In the genomic region with DNA sequence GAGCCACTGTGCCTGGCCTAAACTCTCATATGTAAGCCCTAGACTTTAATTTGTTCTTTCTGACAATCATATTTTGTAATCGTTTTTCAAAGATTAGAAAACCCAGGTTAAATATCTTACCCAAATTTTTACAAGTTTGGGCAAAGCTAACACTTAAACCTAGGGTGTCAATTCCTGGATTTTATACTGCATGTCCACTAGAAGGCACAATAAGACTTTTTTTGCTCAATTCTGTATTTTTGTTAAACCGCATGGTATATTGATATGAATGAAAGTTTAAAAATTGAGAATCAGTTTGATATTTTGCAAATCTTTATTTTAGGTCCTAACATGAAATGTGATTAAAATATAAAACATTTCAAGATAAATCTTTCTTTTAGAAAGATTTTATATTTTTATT, we compare ENCODE assay signal across 10 cellular contexts. TPM values are rescaled to one million over a fixed set of nuclear protein-coding genes. Genes with fewer than 3 reads are reported as not detected.
DNase-seq lines count a peak whose midpoint lies in the region; ATAC-seq and TF ChIP-seq lines count a peak whose summit lies in the region.
"Had no signal": no experiment of that assay in that cellular context is flagged by ENCODE, and none has a peak within 500 bp of the region (broad histone marks: within the 10 kb centered on the region; RNA-seq: fewer than 3 reads in every experiment).

No MANE protein-coding gene starts in this region.

- H3K9me3 ChIP-seq in body of pancreas (no peaks in the 10 kb centered on the region), neural progenitor cell (ENCODE audit: low read depth) (no peaks in the 10 kb centered on the region)

- H3K27me3 Mint-ChIP-seq in neural progenitor cell (ENCODE audit: insufficient read depth, low read depth) (no peaks in the 10 kb centered on the region), GM23338 (ENCODE audit: insufficient read depth, low read depth, poor library complexity) (peaks cover 2% of the 10 kb centered on the region)
- H3K27me3 Mint-ChIP-seq: dendritic cell treated with granulocyte-macrophage colony-stimulating factor and Interleukin-4, amounts not matched to agents 40 ng/mL and 50 ng/mL, for 4 days had no signal

- H3K36me3 ChIP-seq in GM06990 (ENCODE audit: control insufficient read depth, insufficient read depth, low read length): peaks cover 2% of the 10 kb centered on the region
- H3K36me3 ChIP-seq in body of pancreas (replicated peaks in 1 of 2; ENCODE audit: insufficient read depth in 1 of 2, low read depth in 2 of 2): peaks cover 0 to 4% of the 10 kb centered on the region in 2 donors
- H3K36me3 ChIP-seq in neural progenitor cell: peaks cover 6% of the 10 kb centered on the region
- peaks cover 3% of the 10 kb centered on the region; the same call in 1 of the 2 replicates for H3K36me3 ChIP-seq in GM23338 (ENCODE audit: insufficient read depth)

- no peaks in the 10 kb centered on the region for H3K4me1 Mint-ChIP-seq in neural progenitor cell
- no peaks in the 10 kb centered on the region for H3K4me1 Mint-ChIP-seq in GM23338
- H3K4me1 Mint-ChIP-seq: WTC11 had no signal

- TF ChIP-seq CTCF in GM06990 (IDR thresholded peaks at IDR 0.05; ENCODE audit: insufficient read depth, low read length, poor library complexity, severe bottlenecking) (peak; percentile 33), body of pancreas (IDR thresholded peaks at IDR 0.05) (peak in 5 of 7 experiments; percentile 38 to 62 (median 51)), neural progenitor cell (IDR thresholded peaks at IDR 0.05) (peak; percentile 54), GM23338 (conservative IDR thresholded peaks at IDR 0.05; ENCODE audit: low read depth in 2 of 2) (peak in 1 of 2 experiments; percentile 45; a peak in 3 of 4 replicates)

- H3K9me3 Mint-ChIP-seq in neural progenitor cell (no peaks in the 10 kb centered on the region), GM23338 (no peaks in the 10 kb centered on the region)
- H3K9me3 Mint-ChIP-seq: dendritic cell treated with granulocyte-macrophage colony-stimulating factor and Interleukin-4, amounts not matched to agents 40 ng/mL and 50 ng/mL, for 4 days; WTC11 had no signal

- H3K4me2 ChIP-seq in neural progenitor cell: no peak overlapping the region
- H3K4me2 ChIP-seq in GM23338: no peak overlapping the region

- H3K9ac ChIP-seq in neural progenitor cell: no peak overlapping the region

- H3K79me2 ChIP-seq in neural progenitor cell (ENCODE audit: low read depth) (no peaks in the 10 kb centered on the region), GM23338 (replicated peaks; ENCODE audit: insufficient read depth) (no peaks in the 10 kb centered on the region)

- H4K20me1 ChIP-seq in neural progenitor cell (ENCODE audit: low read depth) (no peaks in the 10 kb centered on the region), GM23338 (replicated peaks; ENCODE audit: insufficient read depth) (peaks cover 3% of the 10 kb centered on the region; the same call in 1 of the 2 replicates)

- H3K4me3 ChIP-seq in GM06990 (replicated peaks; ENCODE audit: low read depth, low read length) (no peak overlapping the region), body of pancreas (no peak overlapping the region), neural progenitor cell (no peak overlapping the region), GM23338 (no peak overlapping the region)

- no peak overlapping the region for H3K27ac ChIP-seq in body of pancreas
- H3K27ac ChIP-seq in neural progenitor cell: no peak overlapping the region
- no peak overlapping the region for H3K27ac ChIP-seq in GM23338 (ENCODE audit: low read depth)

- WGBS in body of pancreas, 2 donors: 31 to 43% methylated on average over 2 of the region's 2 CpGs

- H3F3A ChIP-seq in neural progenitor cell (ENCODE audit: low read depth): no peaks in the 10 kb centered on the region
- no peaks in the 10 kb centered on the region for H3F3A ChIP-seq in GM23338 (replicated peaks; ENCODE audit: low read depth)

- H3K4me3 Mint-ChIP-seq in neural progenitor cell (no peak overlapping the region), GM23338 (no peak overlapping the region)
- H3K4me3 Mint-ChIP-seq: dendritic cell treated with granulocyte-macrophage colony-stimulating factor and Interleukin-4, amounts not matched to agents 40 ng/mL and 50 ng/mL, for 4 days; WTC11 had no signal

- H3K27ac Mint-ChIP-seq in neural progenitor cell (no peak overlapping the region), GM23338 (no peak overlapping the region)
- H3K27ac Mint-ChIP-seq: dendritic cell treated with granulocyte-macrophage colony-stimulating factor and Interleukin-4, amounts not matched to agents 40 ng/mL and 50 ng/mL, for 4 days; WTC11 had no signal

- H3K27me3 ChIP-seq in GM06990 (replicated peaks; ENCODE audit: control insufficient read depth, insufficient read depth, low read length) (no peaks in the 10 kb centered on the region), body of pancreas (no peaks in the 10 kb centered on the region), neural progenitor cell (no peaks in the 10 kb centered on the region), GM23338 (ENCODE audit: insufficient read depth) (no peaks in the 10 kb centered on the region)

- H3K4me1 ChIP-seq in body of pancreas: no peaks in the 10 kb centered on the region
- no peaks in the 10 kb centered on the region for H3K4me1 ChIP-seq in neural progenitor cell
- H3K4me1 ChIP-seq in GM23338 (ENCODE audit: insufficient read depth): no peaks in the 10 kb centered on the region

- no peak for TF ChIP-seq POLR2A in body of pancreas (IDR thresholded peaks at IDR 0.05)

- H3K36me3 Mint-ChIP-seq in neural progenitor cell (peaks cover 21% of the 10 kb centered on the region), GM23338 (ENCODE audit: low read depth) (peaks cover 35% of the 10 kb centered on the region)

- ATAC-seq in body of pancreas (no peak), HG03469 (IDR thresholded peaks at IDR 0.05; ENCODE audit: unreplicated experiment) (no peak), GM23338 (no peak)
- ATAC-seq: WTC11 had no signal

- DNase-seq in GM06990 (ENCODE audit: extremely low read depth, insufficient read length) (no peak), NCI-H1694 (lab: John Stamatoyannopoulos, UW) (peak; percentile 2), body of pancreas (no peak), neural progenitor cell (ENCODE audit: low spot score) (no peak), NCI-H1436 (lab: John Stamatoyannopoulos, UW) (no peak), GM23338 (ENCODE audit: low spot score) (no peak)
- DNase-seq in activated CD8-positive, alpha-beta memory T cell treated with anti-CD3 and anti-CD28 coated beads, Interleukin-2, amount 50 U/mL, for 48 hours: no peak

- H2AFZ ChIP-seq in neural progenitor cell (replicated peaks): no peak overlapping the region
- no peak overlapping the region for H2AFZ ChIP-seq in GM23338

- intact Hi-C loops in body of pancreas (cut with DNase I): no loop called here

- H3K9me2 ChIP-seq in GM23338 (ENCODE audit: insufficient read depth): no peaks in the 10 kb centered on the region

TF ChIP-seq in GM23338, 12 proteins besides CTCF, POLR2A, EP300 and RAD21:
- no peak for TF ChIP-seq EZH2phosphoT487 (IDR thresholded peaks at IDR 0.05; ENCODE audit: unreplicated experiment)
- TF ChIP-seq JUNB (IDR thresholded peaks at IDR 0.05; ENCODE audit: unreplicated experiment): no peak
- TF ChIP-seq, protein P1, sequence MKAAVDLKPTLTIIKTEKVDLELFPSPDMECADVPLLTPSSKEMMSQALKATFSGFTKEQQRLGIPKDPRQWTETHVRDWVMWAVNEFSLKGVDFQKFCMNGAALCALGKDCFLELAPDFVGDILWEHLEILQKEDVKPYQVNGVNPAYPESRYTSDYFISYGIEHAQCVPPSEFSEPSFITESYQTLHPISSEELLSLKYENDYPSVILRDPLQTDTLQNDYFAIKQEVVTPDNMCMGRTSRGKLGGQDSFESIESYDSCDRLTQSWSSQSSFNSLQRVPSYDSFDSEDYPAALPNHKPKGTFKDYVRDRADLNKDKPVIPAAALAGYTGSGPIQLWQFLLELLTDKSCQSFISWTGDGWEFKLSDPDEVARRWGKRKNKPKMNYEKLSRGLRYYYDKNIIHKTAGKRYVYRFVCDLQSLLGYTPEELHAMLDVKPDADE (IDR thresholded peaks at IDR 0.05): no peak
- no peak for TF ChIP-seq ZNF114 (CRISPR knock-in tag; IDR thresholded peaks at IDR 0.05)

RNA-seq across cellular contexts. Expression of a gene that starts 29.3 kb away (rescaled TPM):
- total RNA-seq in body of pancreas (10 to 100 TPM; 13.7 to 14.8 TPM), neural progenitor cell (ENCODE audit: low replicate concordance) (12.9 and 15.8 TPM in 2 replicates)
- 8.3 and 9.0 TPM in 2 replicates for total RNA-seq in GM23338 (2014; rRNA removed; shearing (Covaris generic))
- 54.4 and 60.9 TPM in 2 replicates for polyA plus RNA-seq in GM23338 (2016; fragmentation: Nextera tagmentation; extraction: Ambion mirVana)

RNA-seq across cellular contexts. Expression of a gene that starts 56.3 kb away (rescaled TPM):
- 10 to 100 TPM; 35.9 to 40.5 TPM for total RNA-seq in body of pancreas
- total RNA-seq in neural progenitor cell (ENCODE audit: low replicate concordance): 33.4 and 39.3 TPM in 2 replicates
- total RNA-seq in GM23338 (2014; rRNA removed; shearing (Covaris generic)): 50.3 and 52.7 TPM in 2 replicates
- polyA plus RNA-seq in GM23338 (2016; fragmentation: Nextera tagmentation; extraction: Ambion mirVana): 9.6 TPM in 2 replicates
